18 cellular contexts compared by ENCODE assay signal in genomic region chr5:133691448-133691847, GRCh38.
"Had no signal": no experiment of that assay in that cellular context is flagged by ENCODE, and none has a peak within 500 bp of the region (broad histone marks: within the 10 kb centered on the region; RNA-seq: fewer than 3 reads in every experiment).

No MANE protein-coding gene starts in this region.

- H3K27me3 ChIP-seq: brain microvascular endothelial cell, colonic mucosa, ovary, testis, upper lobe of left lung had no signal

- H3K4me1 ChIP-seq: colonic mucosa, gastrocnemius medialis, heart left ventricle, testis, upper lobe of left lung had no signal

- DNase-seq: activated CD4-positive, alpha-beta T cell treated with anti-CD3 and anti-CD28 coated beads, Interleukin-2, amount 10 ng/mL, durations not matched to agents 24 days and 14 days; activated CD4-positive, CD25-positive, alpha-beta regulatory T cell; activated CD8-positive, alpha-beta T cell treated with anti-CD3 and anti-CD28 coated beads, Interleukin-2, amount 10 ng/mL, durations not matched to agents 7 days and 5 days; activated naive CD4-positive, alpha-beta T cell treated with anti-CD3 and anti-CD28 coated beads for 36 hours; activated T-cell treated with anti-CD3 and anti-CD28 coated beads, Interleukin-2, amount 50 U/mL, for 24 hours; brain microvascular endothelial cell; colonic mucosa; endodermal cell; gastrocnemius medialis; heart left ventricle; naive thymus-derived CD4-positive, alpha-beta T cell; ovary; stimulated activated CD4-positive, alpha-beta T cell treated with anti-CD3 and anti-CD28 coated beads, Interleukin-4, amount 100 ng/mL, for 4 hours; T-helper 9 cell; testis; upper lobe of left lung had no signal

- H3K27ac ChIP-seq: brain microvascular endothelial cell, colonic mucosa, gastrocnemius medialis, heart left ventricle, ovary, testis, upper lobe of left lung had no signal

- H3K36me3 ChIP-seq: brain microvascular endothelial cell, colonic mucosa, gastrocnemius medialis, heart left ventricle, ovary, upper lobe of left lung had no signal

- ATAC-seq: activated CD8-positive, alpha-beta T cell treated with anti-CD3 and anti-CD28 coated beads, Interleukin-2, amount 10 ng/mL, durations not matched to agents 7 days and 5 days; gastrocnemius medialis; heart left ventricle; naive thymus-derived CD4-positive, alpha-beta T cell; sciatic nerve; stimulated activated memory B cell treated with anti-CD40 and anti-IgM and Interleukin-4, amounts not matched to agents 10 μg/mL and 1 μg/mL and 100 μg/mL, for 72 hours had no signal

- H3K9me3 ChIP-seq: colonic mucosa, gastrocnemius medialis, heart left ventricle, ovary, testis, upper lobe of left lung had no signal

- H3K4me3 ChIP-seq: colonic mucosa, gastrocnemius medialis, heart left ventricle, ovary, testis, upper lobe of left lung had no signal
